ENCODE assay signal across 13 cellular contexts in the genomic region with DNA sequence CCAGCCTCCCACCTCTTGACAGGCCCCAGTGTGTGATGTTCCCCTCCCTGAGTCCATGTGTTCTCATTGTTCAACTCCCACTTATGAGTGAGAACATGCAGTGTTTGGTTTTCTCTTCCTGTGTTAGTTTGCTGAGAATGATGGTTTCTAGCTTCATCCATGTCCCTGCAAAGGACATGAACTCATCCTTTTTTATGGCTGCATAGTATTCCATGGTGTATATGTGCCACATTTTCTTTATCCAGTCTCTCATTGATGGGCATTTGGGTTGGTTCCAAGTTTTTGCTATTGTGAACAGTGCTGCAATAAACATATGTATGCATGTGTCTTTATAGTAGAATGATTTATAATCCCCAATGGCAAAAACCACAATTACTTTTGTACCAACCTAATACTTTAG. TPM values are rescaled to one million over a fixed set of nuclear protein-coding genes. Genes with fewer than 3 reads are reported as not detected.
"Had no signal": no experiment of that assay in that cellular context is flagged by ENCODE, and none has a peak within 500 bp of the region (broad histone marks: within the 10 kb centered on the region; RNA-seq: fewer than 3 reads in every experiment).

No MANE protein-coding gene starts in this region.

RNA-seq across cellular contexts. Expression of a gene that starts 20.6 kb away (rescaled TPM):
- total RNA-seq: activated B cell treated with CpG ODN at 0.5 μM for 24 hours; activated CD4-positive, alpha-beta memory T cell treated with anti-CD3 and anti-CD28 coated beads for 36 hours; activated CD4-positive, alpha-beta memory T cell treated with anti-CD3 and anti-CD28 coated beads, Interleukin-2, amount 10 ng/mL, durations not matched to agents 7 days and 5 days; activated CD4-positive, alpha-beta T cell treated with anti-CD3 and anti-CD28 coated beads for 36 hours; activated CD4-positive, alpha-beta T cell treated with anti-CD3 and anti-CD28 coated beads, Interleukin-2, amount 10 ng/mL, durations not matched to agents 24 days and 14 days; activated CD4-positive, alpha-beta T cell treated with anti-CD3 and anti-CD28 coated beads, Interleukin-2, amount 10 ng/mL, durations not matched to agents 7 days and 5 days; activated CD8-positive, alpha-beta memory T cell treated with anti-CD3 and anti-CD28 coated beads for 36 hours; activated CD8-positive, alpha-beta memory T cell treated with anti-CD3 and anti-CD28 coated beads, Interleukin-2, amount 10 ng/mL, durations not matched to agents 7 days and 5 days; activated CD8-positive, alpha-beta T cell treated with anti-CD3 and anti-CD28 coated beads for 36 hours; activated CD8-positive, alpha-beta T cell treated with anti-CD3 and anti-CD28 coated beads, Interleukin-2, amount 10 ng/mL, durations not matched to agents 7 days and 5 days; T-helper 1 cell treated with Interleukin-12 subunit alpha and Interleukin-12 subunit beta and Interleukin-4 antibody, amounts not matched to agents 30 ng/mL and 1 ng/mL, for 36 hours; T-helper 17 cell; T-helper 2 cell treated with Interferon-gamma antibody and Interleukin-4, amounts not matched to agents 100 ng/mL and 5 ng/mL, for 36 hours had no signal
